9 cellular contexts compared by ENCODE assay signal in the genomic region with DNA sequence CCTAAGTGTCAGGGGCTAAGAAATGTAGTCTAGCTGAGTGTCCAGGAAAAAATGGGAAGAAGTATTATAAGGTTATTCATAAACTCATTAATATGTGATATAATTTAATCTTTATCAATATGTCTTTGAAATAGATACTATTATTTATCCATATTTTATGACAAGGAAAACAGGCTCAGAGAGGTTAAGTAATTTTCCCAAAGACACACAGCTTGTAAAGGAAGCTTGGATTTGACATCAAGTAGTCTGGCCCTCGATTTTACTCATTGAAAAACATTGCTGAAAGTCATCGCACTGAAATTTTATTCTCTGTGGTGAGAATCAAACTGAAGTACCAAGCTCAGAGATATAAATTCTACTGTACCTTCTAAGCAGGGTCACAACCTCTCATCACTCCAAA.
"Had no signal": no experiment of that assay in that cellular context is flagged by ENCODE, and none has a peak within 500 bp of the region (broad histone marks: within the 10 kb centered on the region; RNA-seq: fewer than 3 reads in every experiment).

No MANE protein-coding gene starts in this region.

- H3K4me1 ChIP-seq: HAP-1 had no signal

- ATAC-seq: HCT116 had no signal

- H3K27ac ChIP-seq: GM23248, KMS-11 had no signal

- DNase-seq: GM23248, GOT3, H7, IMR-90, KBM-7 had no signal

- H3K4me2 ChIP-seq: KMS-11 had no signal

- H3K9me3 ChIP-seq: HAP-1 had no signal

- H3K36me3 ChIP-seq: HAP-1 had no signal

- FAIRE-seq: HTR-8/SVneo had no signal

- H3K4me3 ChIP-seq: GM23248, HAP-1 had no signal
